Comparison of ENCODE assay signal across 25 cellular contexts in genomic region chr15:22267761-22268160, GRCh38.
A peak's percentile ranks its signal among the peaks of the same experiment; 100 is the strongest.
DNase-seq lines count a peak whose midpoint lies in the region; ATAC-seq and TF ChIP-seq lines count a peak whose summit lies in the region.
"Had no signal": no experiment of that assay in that cellular context is flagged by ENCODE, and none has a peak within 500 bp of the region (broad histone marks: within the 10 kb centered on the region; RNA-seq: fewer than 3 reads in every experiment).

No MANE protein-coding gene starts in this region.

- no peak for ATAC-seq in CD4-positive, CD25-positive, alpha-beta regulatory T cell (ENCODE audit: low read depth in 2 of 2)
- ATAC-seq in SK-N-SH treated with all-trans-retinoic acid at 6 μM for 48 hours = no peak
- ATAC-seq in HG02885 (IDR thresholded peaks at IDR 0.05; ENCODE audit: poor library complexity, unreplicated experiment) = no peak
- ATAC-seq: A549, GM12878 had no signal

- peaks cover 65% of the 10 kb centered on the region for H3K4me1 ChIP-seq in CD4-positive, CD25-positive, alpha-beta regulatory T cell (ENCODE audit: control insufficient read depth, insufficient read depth, low read length, poor library complexity, severe bottlenecking)

- H3K27me3 Mint-ChIP-seq in CD4-positive, CD25-positive, alpha-beta regulatory T cell = no peaks in the 10 kb centered on the region
- H3K27me3 Mint-ChIP-seq: CD4-positive, alpha-beta memory T cell; CD8-positive, alpha-beta memory T cell had no signal

- H3K36me3 ChIP-seq in CD4-positive, CD25-positive, alpha-beta regulatory T cell (ENCODE audit: control insufficient read depth, insufficient read depth, low read length) = no peaks in the 10 kb centered on the region
- H3K36me3 ChIP-seq: BLaER1 treated with 17β-estradiol and CSF1 and Interleukin-3, amounts not matched to agents 10 nM and 100 nM had no signal

- H3K4me3 Mint-ChIP-seq in CD4-positive, CD25-positive, alpha-beta regulatory T cell = no peak overlapping the region
- H3K4me3 Mint-ChIP-seq: B cell; CD4-positive, alpha-beta memory T cell; CD8-positive, alpha-beta memory T cell had no signal

- H3K36me3 Mint-ChIP-seq in CD4-positive, CD25-positive, alpha-beta regulatory T cell = peaks cover 5% of the 10 kb centered on the region
- H3K36me3 Mint-ChIP-seq: CD4-positive, alpha-beta memory T cell; CD8-positive, alpha-beta memory T cell had no signal

- peak; percentile 9 for DNase-seq in activated CD8-positive, alpha-beta memory T cell treated with anti-CD3 and anti-CD28 coated beads for 24 hours
- DNase-seq in activated CD8-positive, alpha-beta memory T cell treated with anti-CD3 and anti-CD28 coated beads, Interleukin-2, amount 50 U/mL, for 4 hours = no peak
- DNase-seq in CD4-positive, CD25-positive, alpha-beta regulatory T cell = no peak
- DNase-seq in activated CD8-positive, alpha-beta memory T cell treated with anti-CD3 and anti-CD28 coated beads, Interleukin-2, amount 50 U/mL, for 48 hours = peak; percentile 46
- no peak for DNase-seq in activated CD4-positive, alpha-beta T cell treated with anti-CD3 and anti-CD28 coated beads for 4 hours
- no peak for DNase-seq in occipital lobe (lab: John Stamatoyannopoulos, UW)
- DNase-seq: AML-193; CD4-positive, alpha-beta memory T cell; CD8-positive, alpha-beta memory T cell; COR-L47; DMS 273 treated with DMSO at 0.1 percent for 48 hours; DMS153; DMS53; DMS79; DND-41; EL; GDM1 had no signal

- no peak overlapping the region for H3K27ac Mint-ChIP-seq in CD4-positive, CD25-positive, alpha-beta regulatory T cell
- H3K27ac Mint-ChIP-seq: B cell; CD4-positive, alpha-beta memory T cell; CD8-positive, alpha-beta memory T cell had no signal

- peak overlapping the region; percentile 88 for H3K27ac ChIP-seq in CD4-positive, CD25-positive, alpha-beta regulatory T cell (ENCODE audit: insufficient read depth, low read length, poor library complexity, severe bottlenecking)
- H3K27ac ChIP-seq: 22Rv1; A549; BLaER1 treated with 17β-estradiol and CSF1 and Interleukin-3, amounts not matched to agents 10 nM and 100 nM; C4-2B had no signal

- no peaks in the 10 kb centered on the region for H3K27me3 ChIP-seq in CD4-positive, CD25-positive, alpha-beta regulatory T cell (ENCODE audit: control insufficient read depth, insufficient read depth, low read length)

- no peak overlapping the region for H3K4me3 ChIP-seq in CD4-positive, CD25-positive, alpha-beta regulatory T cell (ENCODE audit: low read depth, low read length)
- H3K4me3 ChIP-seq: A549; BLaER1 treated with 17β-estradiol and CSF1 and Interleukin-3, amounts not matched to agents 10 nM and 100 nM; GM12878 had no signal

- H3K4me1 Mint-ChIP-seq in CD4-positive, CD25-positive, alpha-beta regulatory T cell = peaks cover 0 to 8% (median 5%) of the 10 kb centered on the region in 4 donors
- H3K4me1 Mint-ChIP-seq: B cell; CD4-positive, alpha-beta memory T cell; CD8-positive, alpha-beta memory T cell had no signal

- no peaks in the 10 kb centered on the region for H3K9me3 ChIP-seq in CD4-positive, CD25-positive, alpha-beta regulatory T cell (ENCODE audit: control insufficient read depth in 2 of 2, low read length in 2 of 2)
- H3K9me3 ChIP-seq: BLaER1 treated with 17β-estradiol and CSF1 and Interleukin-3, amounts not matched to agents 10 nM and 100 nM had no signal

- no peaks in the 10 kb centered on the region for H3K9me3 Mint-ChIP-seq in CD4-positive, CD25-positive, alpha-beta regulatory T cell
- H3K9me3 Mint-ChIP-seq: CD4-positive, alpha-beta memory T cell; CD8-positive, alpha-beta memory T cell had no signal

TF ChIP-seq in SK-N-SH treated with all-trans-retinoic acid at 6 μM for 48 hours, 23 proteins besides CTCF, POLR2A, EP300 and RAD21:
- TF ChIP-seq TCF4 (CRISPR knock-in tag; IDR thresholded peaks at IDR 0.05; ENCODE audit: borderline replicate concordance) (peak; percentile 4; the same call in 1 of the 2 replicates), ZNF565 (CRISPR knock-in tag; conservative IDR thresholded peaks at IDR 0.05; ENCODE audit: low read depth) (no peak)

Comparison
In these comparisons a context has a peak if more than half of its experiments do, and no peak if none do; other contexts are left out.
1. DNase-seq: peak in activated CD8-positive, alpha-beta memory T cell treated with anti-CD3 and anti-CD28 coated beads for 24 hours (single experiment) and activated CD8-positive, alpha-beta memory T cell treated with anti-CD3 and anti-CD28 coated beads, Interleukin-2, amount 50 U/mL, for 48 hours (single experiment); none in activated CD8-positive, alpha-beta memory T cell treated with anti-CD3 and anti-CD28 coated beads, Interleukin-2, amount 50 U/mL, for 4 hours (single experiment), CD4-positive, CD25-positive, alpha-beta regulatory T cell (0 of 3), activated CD4-positive, alpha-beta T cell treated with anti-CD3 and anti-CD28 coated beads for 4 hours (0 of 2) and occipital lobe (single experiment).